Comparison of ENCODE assay signal across 11 cellular contexts in genomic region chr9:122816163-122816867, GRCh38. TPM values are rescaled to one million over a fixed set of nuclear protein-coding genes. Genes with fewer than 3 reads are reported as not detected.
A peak's percentile ranks its signal among the peaks of the same experiment; 100 is the strongest.
DNase-seq lines count a peak whose midpoint lies in the region; ATAC-seq and TF ChIP-seq lines count a peak whose summit lies in the region.
"Had no signal": no experiment of that assay in that cellular context is flagged by ENCODE, and none has a peak within 500 bp of the region (broad histone marks: within the 10 kb centered on the region; RNA-seq: fewer than 3 reads in every experiment).

No MANE protein-coding gene starts in this region.

- H3K36me3 ChIP-seq in colonic mucosa: no peaks in the 10 kb centered on the region

- H3K4me1 ChIP-seq in colonic mucosa: no peaks in the 10 kb centered on the region

- H3K9me3 Mint-ChIP-seq in chondrocyte (ENCODE audit: low read depth): no peaks in the 10 kb centered on the region

- H3K27ac Mint-ChIP-seq in chondrocyte (ENCODE audit: unreplicated experiment): no peak overlapping the region

- H3K9me3 ChIP-seq in colonic mucosa: no peaks in the 10 kb centered on the region

- H3K27ac ChIP-seq in VCaP (peak overlapping the region; percentile 38), colonic mucosa (no peak overlapping the region)
- H3K27ac ChIP-seq: KMS-11, parathyroid adenoma had no signal

- H3K27me3 Mint-ChIP-seq in chondrocyte (ENCODE audit: low read depth): no peaks in the 10 kb centered on the region

- intact Hi-C loops in colonic mucosa (cut with DNase I): no loop called here

- no peaks in the 10 kb centered on the region for H3K27me3 ChIP-seq in colonic mucosa

- DNase-seq in colonic mucosa (peak; percentile 31), smooth muscle cell of the brain vasculature (ENCODE audit: low read depth, low spot score) (peak; percentile 43), COR-L47 (lab: John Stamatoyannopoulos, UW) (no peak), chondrocyte (ENCODE audit: low spot score) (no peak)

- no peak for TF ChIP-seq CTCF in VCaP (conservative IDR thresholded peaks at IDR 0.05)
- TF ChIP-seq CTCF in colonic mucosa (IDR thresholded peaks at IDR 0.05): no peak
- no peak for TF ChIP-seq CTCF in chondrocyte (IDR thresholded peaks at IDR 0.05)

- H3K4me3 ChIP-seq in colonic mucosa: no peak overlapping the region

- H3K4me3 Mint-ChIP-seq in chondrocyte (ENCODE audit: unreplicated experiment): no peak overlapping the region

- H3K9ac ChIP-seq in colonic mucosa (ENCODE audit: low read depth in 2 of 2, low read length in 2 of 2): no peak overlapping the region
- H3K9ac ChIP-seq: KMS-11, parathyroid adenoma had no signal

- peaks cover 22% of the 10 kb centered on the region for H3K36me3 Mint-ChIP-seq in chondrocyte (ENCODE audit: low read depth)

- peaks cover 13% of the 10 kb centered on the region for H3K4me1 Mint-ChIP-seq in chondrocyte (ENCODE audit: low read depth)

- ATAC-seq in GM19452 (IDR thresholded peaks at IDR 0.05; ENCODE audit: unreplicated experiment): peak; percentile 59
- no peak for ATAC-seq in HG02970 (IDR thresholded peaks at IDR 0.05; ENCODE audit: low FRiP score, unreplicated experiment)
- no peak for ATAC-seq in HG03045 (IDR thresholded peaks at IDR 0.05; ENCODE audit: unreplicated experiment)

RNA-seq across cellular contexts. Expression of gene PDCL, which starts 12.1 kb away (rescaled TPM):
- total RNA-seq in colonic mucosa (10 to 100 TPM; 14.9 to 16.2 TPM), chondrocyte (24.9 to 28.0 TPM (median 26.4 TPM) in 3 replicates)

RNA-seq across cellular contexts. Expression of gene OR1K1, which starts 16.4 kb away (rescaled TPM):
- total RNA-seq in colonic mucosa: not detected
- total RNA-seq in chondrocyte: not detected in 3 replicates
- total RNA-seq: bronchial epithelial cell had no signal

RNA-seq across cellular contexts. Expression of gene OR5C1, which starts 27.6 kb away (rescaled TPM):
- not detected for total RNA-seq in colonic mucosa
- not detected in 3 replicates for total RNA-seq in chondrocyte
- total RNA-seq: bronchial epithelial cell had no signal

Comparison
In these comparisons a context has a peak if more than half of its experiments do, and no peak if none do; other contexts are left out.
1. DNase-seq: peak in colonic mucosa (single experiment) and smooth muscle cell of the brain vasculature (single experiment); none in COR-L47 (single experiment) and chondrocyte (single experiment).